1 cellular context compared by ENCODE assay signal in the genomic region with DNA sequence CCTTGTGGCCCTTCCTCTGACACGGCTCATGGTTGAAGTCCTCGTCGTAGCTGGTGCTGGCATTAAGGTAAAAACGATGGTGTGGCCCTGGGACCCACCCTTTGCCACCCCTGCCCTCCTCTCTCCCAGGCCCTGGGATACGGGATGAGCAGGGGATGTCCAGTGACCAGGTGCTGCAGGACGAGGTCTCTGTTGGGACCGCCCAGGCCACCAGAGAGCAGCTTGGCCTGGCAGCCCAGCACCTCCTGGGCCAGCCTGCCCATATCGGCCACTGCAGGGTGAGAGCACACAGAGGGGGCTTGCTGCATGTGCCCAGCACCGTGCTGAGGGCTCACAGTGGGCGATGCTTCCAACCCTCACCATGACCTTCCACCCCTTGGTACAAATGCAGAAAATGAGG.
TF ChIP-seq lines count a peak whose summit lies in the region.

No MANE protein-coding gene starts in this region.

TF ChIP-seq in H1, 55 proteins besides CTCF, POLR2A, EP300 and RAD21:
- TF ChIP-seq SP1 (IDR thresholded peaks at IDR 0.05; ENCODE audit: low read depth, low read length) = no peak
- no peak for TF ChIP-seq PHF8 (conservative IDR thresholded peaks at IDR 0.05; ENCODE audit: low read depth, low read length)
- TF ChIP-seq CEBPB (IDR thresholded peaks at IDR 0.05; ENCODE audit: low read depth, low read length) = no peak
- no peak for TF ChIP-seq SIRT6 (IDR thresholded peaks at IDR 0.05; ENCODE audit: low read length)
- no peak for TF ChIP-seq EZH2 (IDR thresholded peaks at IDR 0.05; ENCODE audit: low read depth, low read length, severe bottlenecking)
- TF ChIP-seq POLR2AphosphoS5 (IDR thresholded peaks at IDR 0.05; ENCODE audit: low read depth, low read length) = no peak
- no peak for TF ChIP-seq RFX5 (IDR thresholded peaks at IDR 0.05; ENCODE audit: borderline replicate concordance, low read depth, low read length)
- TF ChIP-seq TBP (IDR thresholded peaks at IDR 0.05; ENCODE audit: low read depth, low read length) = no peak
- TF ChIP-seq GABPA (IDR thresholded peaks at IDR 0.05; ENCODE audit: borderline replicate concordance, insufficient read depth, low read length) = no peak
- no peak for TF ChIP-seq SAP30 (IDR thresholded peaks at IDR 0.05; ENCODE audit: insufficient read depth, insufficient replicate concordance, low read length)
- no peak for TF ChIP-seq GTF2F1 (IDR thresholded peaks at IDR 0.05; ENCODE audit: borderline replicate concordance, low read depth, low read length)
- TF ChIP-seq, protein P1, sequence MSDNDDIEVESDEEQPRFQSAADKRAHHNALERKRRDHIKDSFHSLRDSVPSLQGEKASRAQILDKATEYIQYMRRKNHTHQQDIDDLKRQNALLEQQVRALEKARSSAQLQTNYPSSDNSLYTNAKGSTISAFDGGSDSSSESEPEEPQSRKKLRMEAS (IDR thresholded peaks at IDR 0.05) = no peak
- no peak for TF ChIP-seq JUN (IDR thresholded peaks at IDR 0.05; ENCODE audit: low read depth, low read length)
- TF ChIP-seq BACH1 (IDR thresholded peaks at IDR 0.05; ENCODE audit: low read length) = no peak
- no peak for TF ChIP-seq JUND (IDR thresholded peaks at IDR 0.05; ENCODE audit: low read length)
- no peak for TF ChIP-seq SP4 (IDR thresholded peaks at IDR 0.05; ENCODE audit: low read length)
- TF ChIP-seq CBX5 (IDR thresholded peaks at IDR 0.05; ENCODE audit: low read depth, low read length) = no peak
- TF ChIP-seq BRCA1 (IDR thresholded peaks at IDR 0.05; ENCODE audit: low read depth, low read length) = no peak
- TF ChIP-seq, protein P2, sequence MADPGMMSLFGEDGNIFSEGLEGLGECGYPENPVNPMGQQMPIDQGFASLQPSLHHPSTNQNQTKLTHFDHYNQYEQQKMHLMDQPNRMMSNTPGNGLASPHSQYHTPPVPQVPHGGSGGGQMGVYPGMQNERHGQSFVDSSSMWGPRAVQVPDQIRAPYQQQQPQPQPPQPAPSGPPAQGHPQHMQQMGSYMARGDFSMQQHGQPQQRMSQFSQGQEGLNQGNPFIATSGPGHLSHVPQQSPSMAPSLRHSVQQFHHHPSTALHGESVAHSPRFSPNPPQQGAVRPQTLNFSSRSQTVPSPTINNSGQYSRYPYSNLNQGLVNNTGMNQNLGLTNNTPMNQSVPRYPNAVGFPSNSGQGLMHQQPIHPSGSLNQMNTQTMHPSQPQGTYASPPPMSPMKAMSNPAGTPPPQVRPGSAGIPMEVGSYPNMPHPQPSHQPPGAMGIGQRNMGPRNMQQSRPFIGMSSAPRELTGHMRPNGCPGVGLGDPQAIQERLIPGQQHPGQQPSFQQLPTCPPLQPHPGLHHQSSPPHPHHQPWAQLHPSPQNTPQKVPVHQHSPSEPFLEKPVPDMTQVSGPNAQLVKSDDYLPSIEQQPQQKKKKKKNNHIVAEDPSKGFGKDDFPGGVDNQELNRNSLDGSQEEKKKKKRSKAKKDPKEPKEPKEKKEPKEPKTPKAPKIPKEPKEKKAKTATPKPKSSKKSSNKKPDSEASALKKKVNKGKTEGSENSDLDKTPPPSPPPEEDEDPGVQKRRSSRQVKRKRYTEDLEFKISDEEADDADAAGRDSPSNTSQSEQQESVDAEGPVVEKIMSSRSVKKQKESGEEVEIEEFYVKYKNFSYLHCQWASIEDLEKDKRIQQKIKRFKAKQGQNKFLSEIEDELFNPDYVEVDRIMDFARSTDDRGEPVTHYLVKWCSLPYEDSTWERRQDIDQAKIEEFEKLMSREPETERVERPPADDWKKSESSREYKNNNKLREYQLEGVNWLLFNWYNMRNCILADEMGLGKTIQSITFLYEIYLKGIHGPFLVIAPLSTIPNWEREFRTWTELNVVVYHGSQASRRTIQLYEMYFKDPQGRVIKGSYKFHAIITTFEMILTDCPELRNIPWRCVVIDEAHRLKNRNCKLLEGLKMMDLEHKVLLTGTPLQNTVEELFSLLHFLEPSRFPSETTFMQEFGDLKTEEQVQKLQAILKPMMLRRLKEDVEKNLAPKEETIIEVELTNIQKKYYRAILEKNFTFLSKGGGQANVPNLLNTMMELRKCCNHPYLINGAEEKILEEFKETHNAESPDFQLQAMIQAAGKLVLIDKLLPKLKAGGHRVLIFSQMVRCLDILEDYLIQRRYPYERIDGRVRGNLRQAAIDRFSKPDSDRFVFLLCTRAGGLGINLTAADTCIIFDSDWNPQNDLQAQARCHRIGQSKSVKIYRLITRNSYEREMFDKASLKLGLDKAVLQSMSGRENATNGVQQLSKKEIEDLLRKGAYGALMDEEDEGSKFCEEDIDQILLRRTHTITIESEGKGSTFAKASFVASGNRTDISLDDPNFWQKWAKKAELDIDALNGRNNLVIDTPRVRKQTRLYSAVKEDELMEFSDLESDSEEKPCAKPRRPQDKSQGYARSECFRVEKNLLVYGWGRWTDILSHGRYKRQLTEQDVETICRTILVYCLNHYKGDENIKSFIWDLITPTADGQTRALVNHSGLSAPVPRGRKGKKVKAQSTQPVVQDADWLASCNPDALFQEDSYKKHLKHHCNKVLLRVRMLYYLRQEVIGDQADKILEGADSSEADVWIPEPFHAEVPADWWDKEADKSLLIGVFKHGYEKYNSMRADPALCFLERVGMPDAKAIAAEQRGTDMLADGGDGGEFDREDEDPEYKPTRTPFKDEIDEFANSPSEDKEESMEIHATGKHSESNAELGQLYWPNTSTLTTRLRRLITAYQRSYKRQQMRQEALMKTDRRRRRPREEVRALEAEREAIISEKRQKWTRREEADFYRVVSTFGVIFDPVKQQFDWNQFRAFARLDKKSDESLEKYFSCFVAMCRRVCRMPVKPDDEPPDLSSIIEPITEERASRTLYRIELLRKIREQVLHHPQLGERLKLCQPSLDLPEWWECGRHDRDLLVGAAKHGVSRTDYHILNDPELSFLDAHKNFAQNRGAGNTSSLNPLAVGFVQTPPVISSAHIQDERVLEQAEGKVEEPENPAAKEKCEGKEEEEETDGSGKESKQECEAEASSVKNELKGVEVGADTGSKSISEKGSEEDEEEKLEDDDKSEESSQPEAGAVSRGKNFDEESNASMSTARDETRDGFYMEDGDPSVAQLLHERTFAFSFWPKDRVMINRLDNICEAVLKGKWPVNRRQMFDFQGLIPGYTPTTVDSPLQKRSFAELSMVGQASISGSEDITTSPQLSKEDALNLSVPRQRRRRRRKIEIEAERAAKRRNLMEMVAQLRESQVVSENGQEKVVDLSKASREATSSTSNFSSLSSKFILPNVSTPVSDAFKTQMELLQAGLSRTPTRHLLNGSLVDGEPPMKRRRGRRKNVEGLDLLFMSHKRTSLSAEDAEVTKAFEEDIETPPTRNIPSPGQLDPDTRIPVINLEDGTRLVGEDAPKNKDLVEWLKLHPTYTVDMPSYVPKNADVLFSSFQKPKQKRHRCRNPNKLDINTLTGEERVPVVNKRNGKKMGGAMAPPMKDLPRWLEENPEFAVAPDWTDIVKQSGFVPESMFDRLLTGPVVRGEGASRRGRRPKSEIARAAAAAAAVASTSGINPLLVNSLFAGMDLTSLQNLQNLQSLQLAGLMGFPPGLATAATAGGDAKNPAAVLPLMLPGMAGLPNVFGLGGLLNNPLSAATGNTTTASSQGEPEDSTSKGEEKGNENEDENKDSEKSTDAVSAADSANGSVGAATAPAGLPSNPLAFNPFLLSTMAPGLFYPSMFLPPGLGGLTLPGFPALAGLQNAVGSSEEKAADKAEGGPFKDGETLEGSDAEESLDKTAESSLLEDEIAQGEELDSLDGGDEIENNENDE (IDR thresholded peaks at IDR 0.05; ENCODE audit: insufficient replicate concordance, low read length) = no peak
